In the genomic region with DNA sequence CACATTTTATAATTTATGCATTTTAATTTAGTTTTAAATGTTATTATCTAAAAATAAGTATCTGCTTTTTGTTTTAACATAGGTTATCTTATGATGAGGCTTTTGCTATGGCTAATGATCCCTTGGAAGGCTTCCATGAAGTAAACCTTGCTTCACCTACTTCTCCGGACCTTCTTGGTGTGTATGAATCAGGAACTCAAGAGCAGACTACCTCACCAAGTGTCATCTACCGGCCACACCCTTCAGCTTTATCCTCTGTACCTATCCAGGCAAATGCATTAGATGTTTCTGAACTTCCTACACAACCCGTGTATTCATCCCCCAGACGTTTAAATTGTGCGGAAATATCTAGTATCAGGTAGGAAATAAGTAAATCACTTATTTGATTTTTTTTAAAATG, we compare ENCODE assay signal across 30 cellular contexts. TPM values are rescaled to one million over a fixed set of nuclear protein-coding genes. Genes with fewer than 3 reads are reported as not detected.
"Had no signal": no experiment of that assay in that cellular context is flagged by ENCODE, and none has a peak within 500 bp of the region (broad histone marks: within the 10 kb centered on the region; RNA-seq: fewer than 3 reads in every experiment).

No MANE protein-coding gene starts in this region.

- H3K4me1 ChIP-seq: neural progenitor cell, parathyroid adenoma, prostate gland, right lobe of liver, sigmoid colon, stomach, thyroid gland, tibial nerve, upper lobe of left lung, vagina had no signal

- H3K36me3 ChIP-seq: ovary, prostate gland, thoracic aorta, thyroid gland had no signal

- H3K4me3 ChIP-seq: neural progenitor cell, ovary, prostate gland, right lobe of liver, sigmoid colon, stomach, thoracic aorta, thyroid gland, tibial nerve, upper lobe of left lung, vagina had no signal

- H3K27me3 Mint-ChIP-seq: naive thymus-derived CD8-positive, alpha-beta T cell; stimulated activated naive B cell treated with anti-CD40 and anti-IgM and Interleukin-4, amounts not matched to agents 10 μg/mL and 1 μg/mL and 100 μg/mL, for 72 hours; stimulated activated naive CD8-positive, alpha-beta T cell treated with anti-CD3 and anti-CD28 coated beads, Interleukin-15, Interleukin-2, amounts not matched to agents 100 ng/mL and 50 ng/mL, for 24 hours had no signal

- H3K27ac ChIP-seq: neural progenitor cell, ovary, parathyroid adenoma, prostate gland, right lobe of liver, sigmoid colon, stomach, thoracic aorta, thyroid gland, tibial nerve, upper lobe of left lung, vagina had no signal

- H3K9ac ChIP-seq: neural progenitor cell, parathyroid adenoma had no signal

- H3K27ac Mint-ChIP-seq: naive thymus-derived CD8-positive, alpha-beta T cell; nephron; neural progenitor cell; stimulated activated effector memory CD8-positive, alpha-beta T cell treated with anti-CD3 and anti-CD28 coated beads, Interleukin-12 subunit alpha, Interleukin-12 subunit beta, amount 100 ng/mL, for 72 hours; stimulated activated naive B cell treated with anti-CD40 and anti-IgM and Interleukin-4, amounts not matched to agents 10 μg/mL and 1 μg/mL and 100 μg/mL, for 72 hours; stimulated activated naive CD8-positive, alpha-beta T cell treated with anti-CD3 and anti-CD28 coated beads, Interleukin-15, Interleukin-2, amounts not matched to agents 100 ng/mL and 50 ng/mL, for 24 hours had no signal

- H3K4me2 ChIP-seq: neural progenitor cell had no signal

- H3K27me3 ChIP-seq: neural progenitor cell, right lobe of liver, sigmoid colon, stomach, thyroid gland, tibial nerve, upper lobe of left lung, vagina had no signal

- H3K9me3 ChIP-seq: ovary, prostate gland, right lobe of liver, thoracic aorta, thyroid gland, vagina had no signal

- ATAC-seq: naive thymus-derived CD8-positive, alpha-beta T cell; right cardiac atrium; right lobe of liver; stimulated activated effector memory CD8-positive, alpha-beta T cell treated with anti-CD3 and anti-CD28 coated beads, Interleukin-12 subunit alpha, Interleukin-12 subunit beta, amount 100 ng/mL, for 72 hours; stimulated activated naive B cell treated with anti-CD40 and anti-IgM and Interleukin-4, amounts not matched to agents 10 μg/mL and 1 μg/mL and 100 μg/mL, for 72 hours had no signal

- H3K4me1 Mint-ChIP-seq: nephron, neural progenitor cell had no signal

- H3K79me2 ChIP-seq: parathyroid adenoma had no signal

- DNase-seq: naive thymus-derived CD8-positive, alpha-beta T cell; occipital lobe; ovary; retina; right cardiac atrium; right lobe of liver; sigmoid colon; small intestine; stimulated activated CD4-positive, alpha-beta T cell treated with anti-CD3 and anti-CD28 coated beads, Interleukin-15, amount 100 ng/mL, for 24 hours; stimulated activated CD4-positive, alpha-beta T cell treated with anti-CD3 and anti-CD28 coated beads, Interleukin-2, amount 100 ng/mL, for 24 hours; stimulated activated CD4-positive, alpha-beta T cell treated with anti-CD3 and anti-CD28 coated beads, Interleukin-2, amount 100 ng/mL, for 48 hours; stimulated activated CD4-positive, alpha-beta T cell treated with anti-CD3 and anti-CD28 coated beads, Interleukin-4, amount 100 ng/mL, for 24 hours; stimulated activated naive B cell treated with anti-CD40 and anti-IgM and Interleukin-4, amounts not matched to agents 10 μg/mL and 1 μg/mL and 100 μg/mL, for 72 hours; stimulated activated naive CD4-positive, alpha-beta T cell treated with Interleukin-2 at 50 U/mL for 16 hours; stomach; thyroid gland; trophoblast cell; upper lobe of left lung had no signal

- H3K4me3 Mint-ChIP-seq: naive thymus-derived CD8-positive, alpha-beta T cell; nephron; neural progenitor cell; stimulated activated effector memory CD8-positive, alpha-beta T cell treated with anti-CD3 and anti-CD28 coated beads, Interleukin-12 subunit alpha, Interleukin-12 subunit beta, amount 100 ng/mL, for 72 hours; stimulated activated naive B cell treated with anti-CD40 and anti-IgM and Interleukin-4, amounts not matched to agents 10 μg/mL and 1 μg/mL and 100 μg/mL, for 72 hours; stimulated activated naive CD8-positive, alpha-beta T cell treated with anti-CD3 and anti-CD28 coated beads, Interleukin-15, Interleukin-2, amounts not matched to agents 100 ng/mL and 50 ng/mL, for 24 hours had no signal

- H2AFZ ChIP-seq: neural progenitor cell, parathyroid adenoma had no signal

RNA-seq across cellular contexts. Expression of a gene that starts 56.2 kb away (rescaled TPM):
- total RNA-seq: naive thymus-derived CD8-positive, alpha-beta T cell; ovary; posterior vena cava; right lobe of liver; sigmoid colon; subcutaneous adipose tissue; thoracic aorta; tibial nerve; upper lobe of left lung; ureter; vagina had no signal
- polyA plus RNA-seq: naive thymus-derived CD8-positive, alpha-beta T cell; right cardiac atrium; sigmoid colon; stomach had no signal
